ENCODE assay signal across 1 cellular context in the genomic region with DNA sequence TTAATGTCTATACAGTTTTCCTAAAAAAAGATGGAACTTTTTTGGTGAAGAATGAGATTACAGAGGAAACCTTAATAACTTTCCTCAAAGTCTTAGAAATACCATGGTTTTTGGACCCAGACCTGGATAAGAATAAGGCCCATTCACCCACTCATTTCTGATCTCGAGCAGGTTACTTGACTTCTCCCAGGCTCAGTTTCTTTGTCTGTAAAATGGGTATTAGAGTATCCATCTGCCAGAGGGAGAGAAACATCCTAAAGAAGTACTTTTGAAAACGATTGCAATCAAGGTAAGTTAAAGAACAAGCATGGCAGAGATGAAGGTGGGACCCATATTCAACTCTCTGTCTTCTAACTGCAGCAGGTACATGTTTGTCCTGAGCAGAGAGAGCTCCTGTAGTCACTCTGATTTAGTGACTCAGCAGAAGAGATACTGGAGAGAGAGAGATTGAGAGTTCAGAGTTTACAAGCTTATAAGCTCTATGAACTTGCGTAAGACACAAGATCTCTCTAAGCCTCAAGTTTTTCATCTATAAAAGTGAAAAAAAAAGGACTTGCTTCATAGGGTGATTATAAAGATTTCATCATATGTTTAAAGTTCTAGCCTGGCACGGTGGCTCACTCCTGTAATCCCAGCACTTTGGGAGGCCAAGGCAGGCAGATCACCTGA.
A peak's percentile ranks its signal among the peaks of the same experiment; 100 is the strongest.
TF ChIP-seq lines count a peak whose summit lies in the region.

No MANE protein-coding gene starts in this region.

TF ChIP-seq in A549, 52 proteins besides CTCF, POLR2A, EP300 and RAD21 (continued from another document):
- TF ChIP-seq RNF2 (IDR thresholded peaks at IDR 0.05; ENCODE audit: borderline replicate concordance, low read depth) (no peak), PBX3 (IDR thresholded peaks at IDR 0.05) (no peak), FOXS1 (CRISPR knock-in tag; IDR thresholded peaks at IDR 0.05) (no peak), CEBPB (IDR thresholded peaks at IDR 0.05) (peak; percentile 81 to 87; a peak in 3 of 4 replicates), HEYL (CRISPR knock-in tag; IDR thresholded peaks at IDR 0.05) (no peak), KDM5A (IDR thresholded peaks at IDR 0.05) (no peak), FOSL2 (IDR thresholded peaks at IDR 0.05) (no peak), FOSL2 (CRISPR knock-in tag; IDR thresholded peaks at IDR 0.05) (no peak), ELK1 (IDR thresholded peaks at IDR 0.05; ENCODE audit: low read depth, low read length) (no peak), ESRRA (IDR thresholded peaks at IDR 0.05; ENCODE audit: borderline replicate concordance, low read length) (no peak), ZC3H11A (IDR thresholded peaks at IDR 0.05) (no peak), EHMT2 (IDR thresholded peaks at IDR 0.05; ENCODE audit: low read depth) (no peak), FOSB (CRISPR knock-in tag; IDR thresholded peaks at IDR 0.05) (no peak), SREBF2 (IDR thresholded peaks at IDR 0.05) (no peak), HOXB5 (CRISPR knock-in tag; IDR thresholded peaks at IDR 0.05) (no peak), NR3C1 (IDR thresholded peaks at IDR 0.05) (no peak), MYC (IDR thresholded peaks at IDR 0.05; ENCODE audit: borderline replicate concordance, low read length) (no peak), JUN (IDR thresholded peaks at IDR 0.05) (0 out of 5 replicates have a peak, but pooled peaks of 1 of the 2 experiments have one; percentile 28), KDM1A (IDR thresholded peaks at IDR 0.05; ENCODE audit: low read depth) (peak; percentile 74; the same call in 1 of the 2 replicates), MAZ (IDR thresholded peaks at IDR 0.05; ENCODE audit: borderline replicate concordance, low read depth, low read length) (no peak), HES2 (IDR thresholded peaks at IDR 0.05) (peak; percentile 32; the same call in 1 of the 2 replicates), PHF8 (IDR thresholded peaks at IDR 0.05; ENCODE audit: borderline replicate concordance, low read depth) (no peak), TP53 (CRISPR knock-in tag; IDR thresholded peaks at IDR 0.05) (no peak), ZSCAN20 (CRISPR knock-in tag; IDR thresholded peaks at IDR 0.05) (no peak), SMC3 (IDR thresholded peaks at IDR 0.05) (no peak), MAFK (IDR thresholded peaks at IDR 0.05; ENCODE audit: partially characterized antibody) (peak; percentile 65), HOXB13 (CRISPR knock-in tag; IDR thresholded peaks at IDR 0.05; ENCODE audit: low read depth) (no peak), HOXA7 (CRISPR knock-in tag; IDR thresholded peaks at IDR 0.05) (no peak), BCL3 (IDR thresholded peaks at IDR 0.05) (no peak), CBX2 (IDR thresholded peaks at IDR 0.05; ENCODE audit: borderline replicate concordance, low read depth) (no peak), CHD2 (IDR thresholded peaks at IDR 0.05; ENCODE audit: low read length, partially characterized antibody) (no peak), NFE2L2 (conservative IDR thresholded peaks at IDR 0.05; ENCODE audit: low read length) (no peak), ATOH8 (CRISPR knock-in tag; IDR thresholded peaks at IDR 0.05; ENCODE audit: low read depth) (no peak)
- TF ChIP-seq, protein P1, sequence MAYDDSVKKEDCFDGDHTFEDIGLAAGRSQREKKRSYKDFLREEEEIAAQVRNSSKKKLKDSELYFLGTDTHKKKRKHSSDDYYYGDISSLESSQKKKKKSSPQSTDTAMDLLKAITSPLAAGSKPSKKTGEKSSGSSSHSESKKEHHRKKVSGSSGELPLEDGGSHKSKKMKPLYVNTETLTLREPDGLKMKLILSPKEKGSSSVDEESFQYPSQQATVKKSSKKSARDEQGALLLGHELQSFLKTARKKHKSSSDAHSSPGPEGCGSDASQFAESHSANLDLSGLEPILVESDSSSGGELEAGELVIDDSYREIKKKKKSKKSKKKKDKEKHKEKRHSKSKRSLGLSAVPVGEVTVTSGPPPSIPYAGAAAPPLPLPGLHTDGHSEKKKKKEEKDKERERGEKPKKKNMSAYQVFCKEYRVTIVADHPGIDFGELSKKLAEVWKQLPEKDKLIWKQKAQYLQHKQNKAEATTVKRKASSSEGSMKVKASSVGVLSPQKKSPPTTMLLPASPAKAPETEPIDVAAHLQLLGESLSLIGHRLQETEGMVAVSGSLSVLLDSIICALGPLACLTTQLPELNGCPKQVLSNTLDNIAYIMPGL (CRISPR knock-in tag; IDR thresholded peaks at IDR 0.05; ENCODE audit: borderline replicate concordance): no peak
- TF ChIP-seq, protein P2, sequence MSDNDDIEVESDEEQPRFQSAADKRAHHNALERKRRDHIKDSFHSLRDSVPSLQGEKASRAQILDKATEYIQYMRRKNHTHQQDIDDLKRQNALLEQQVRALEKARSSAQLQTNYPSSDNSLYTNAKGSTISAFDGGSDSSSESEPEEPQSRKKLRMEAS (IDR thresholded peaks at IDR 0.05): no peak
- TF ChIP-seq, protein P3, sequence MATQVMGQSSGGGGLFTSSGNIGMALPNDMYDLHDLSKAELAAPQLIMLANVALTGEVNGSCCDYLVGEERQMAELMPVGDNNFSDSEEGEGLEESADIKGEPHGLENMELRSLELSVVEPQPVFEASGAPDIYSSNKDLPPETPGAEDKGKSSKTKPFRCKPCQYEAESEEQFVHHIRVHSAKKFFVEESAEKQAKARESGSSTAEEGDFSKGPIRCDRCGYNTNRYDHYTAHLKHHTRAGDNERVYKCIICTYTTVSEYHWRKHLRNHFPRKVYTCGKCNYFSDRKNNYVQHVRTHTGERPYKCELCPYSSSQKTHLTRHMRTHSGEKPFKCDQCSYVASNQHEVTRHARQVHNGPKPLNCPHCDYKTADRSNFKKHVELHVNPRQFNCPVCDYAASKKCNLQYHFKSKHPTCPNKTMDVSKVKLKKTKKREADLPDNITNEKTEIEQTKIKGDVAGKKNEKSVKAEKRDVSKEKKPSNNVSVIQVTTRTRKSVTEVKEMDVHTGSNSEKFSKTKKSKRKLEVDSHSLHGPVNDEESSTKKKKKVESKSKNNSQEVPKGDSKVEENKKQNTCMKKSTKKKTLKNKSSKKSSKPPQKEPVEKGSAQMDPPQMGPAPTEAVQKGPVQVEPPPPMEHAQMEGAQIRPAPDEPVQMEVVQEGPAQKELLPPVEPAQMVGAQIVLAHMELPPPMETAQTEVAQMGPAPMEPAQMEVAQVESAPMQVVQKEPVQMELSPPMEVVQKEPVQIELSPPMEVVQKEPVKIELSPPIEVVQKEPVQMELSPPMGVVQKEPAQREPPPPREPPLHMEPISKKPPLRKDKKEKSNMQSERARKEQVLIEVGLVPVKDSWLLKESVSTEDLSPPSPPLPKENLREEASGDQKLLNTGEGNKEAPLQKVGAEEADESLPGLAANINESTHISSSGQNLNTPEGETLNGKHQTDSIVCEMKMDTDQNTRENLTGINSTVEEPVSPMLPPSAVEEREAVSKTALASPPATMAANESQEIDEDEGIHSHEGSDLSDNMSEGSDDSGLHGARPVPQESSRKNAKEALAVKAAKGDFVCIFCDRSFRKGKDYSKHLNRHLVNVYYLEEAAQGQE (IDR thresholded peaks at IDR 0.05): no peak
- TF ChIP-seq, protein P4, sequence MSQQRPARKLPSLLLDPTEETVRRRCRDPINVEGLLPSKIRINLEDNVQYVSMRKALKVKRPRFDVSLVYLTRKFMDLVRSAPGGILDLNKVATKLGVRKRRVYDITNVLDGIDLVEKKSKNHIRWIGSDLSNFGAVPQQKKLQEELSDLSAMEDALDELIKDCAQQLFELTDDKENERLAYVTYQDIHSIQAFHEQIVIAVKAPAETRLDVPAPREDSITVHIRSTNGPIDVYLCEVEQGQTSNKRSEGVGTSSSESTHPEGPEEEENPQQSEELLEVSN (IDR thresholded peaks at IDR 0.05; ENCODE audit: borderline replicate concordance, low read depth): no peak
